ENCODE assay signal across 9 cellular contexts in the genomic region with DNA sequence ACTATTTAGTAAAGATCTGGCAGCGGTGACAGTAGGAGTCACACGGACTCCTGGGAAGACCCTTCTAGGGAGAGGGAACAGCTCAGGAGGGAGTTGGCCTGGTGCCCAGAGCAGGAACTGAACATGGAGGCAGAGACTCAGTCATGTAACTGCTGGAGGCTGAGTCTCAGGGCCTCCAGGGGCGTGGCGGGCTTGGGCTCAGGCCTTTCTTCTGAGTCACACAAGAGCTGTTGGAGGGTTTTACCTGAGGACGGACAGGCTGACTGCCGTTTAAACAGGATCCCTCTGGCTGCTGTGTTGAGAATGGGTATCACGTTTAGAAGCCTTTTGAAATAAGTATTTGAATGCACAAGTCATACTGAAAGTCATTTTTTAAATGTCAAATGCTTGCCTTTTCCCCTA. TPM values are rescaled to one million over a fixed set of nuclear protein-coding genes. Genes with fewer than 3 reads are reported as not detected.
A peak's percentile ranks its signal among the peaks of the same experiment; 100 is the strongest.
DNase-seq lines count a peak whose midpoint lies in the region; ATAC-seq, FAIRE-seq and TF ChIP-seq lines count a peak whose summit lies in the region.
"Had no signal": no experiment of that assay in that cellular context is flagged by ENCODE, and none has a peak within 500 bp of the region (broad histone marks: within the 10 kb centered on the region; RNA-seq: fewer than 3 reads in every experiment).

No MANE protein-coding gene starts in this region.

- ATAC-seq in PC-3: peak; percentile 51
- no peak for ATAC-seq in GM21447 (IDR thresholded peaks at IDR 0.05; ENCODE audit: unreplicated experiment)
- ATAC-seq: effector memory CD8-positive, alpha-beta T cell had no signal

- H3K4me1 ChIP-seq in A673 (ENCODE audit: insufficient read depth, low read length, poor library complexity, severe bottlenecking): no peaks in the 10 kb centered on the region
- H3K4me1 ChIP-seq in PC-3 (ENCODE audit: insufficient read depth, low read length): peaks cover 81% of the 10 kb centered on the region
- H3K4me1 ChIP-seq in hepatocyte (ENCODE audit: insufficient read depth): peaks cover 39% of the 10 kb centered on the region

- intact Hi-C loops in A673 (cut with micrococcal nuclease; ENCODE audit: unreplicated experiment) (no loop called here), PC-3 (cut with micrococcal nuclease) (loop anchor here (1.0 to 2.0 kb wide), 2 partner anchors 11 to 26 kb away; no protein-coding TSS in a partner anchor)

- CTCF ChIA-PET in A673 (lab: Charles Lee): no interaction called here
- CTCF ChIA-PET in PC-3 (lab: Charles Lee): interaction anchor here (0.7 kb wide), 1 partner anchor 340 kb away, joined by 4 read pairs; no protein-coding TSS in a partner anchor

- H3K4me2 ChIP-seq in PC-3 (ENCODE audit: low read length): peak overlapping the region; percentile 56
- H3K4me2 ChIP-seq in hepatocyte: peak overlapping the region; percentile 23

- H3K9ac ChIP-seq in PC-3 (ENCODE audit: low read length): peak overlapping the region; percentile 71

- 56% methylated on average over 7 of the region's 7 CpGs for WGBS in hepatocyte (ENCODE audit: low lambda C conversion rate, missing lambda C conversion rate)

- TF ChIP-seq CTCF in A673 (conservative IDR thresholded peaks at IDR 0.05; ENCODE audit: low read depth, low read length) (no peak), GM12865 (IDR thresholded peaks at IDR 0.05; ENCODE audit: insufficient read depth, low read depth, low read length, missing control alignments) (no peak), PC-3 (conservative IDR thresholded peaks at IDR 0.05; ENCODE audit: low read depth, low read length) (no peak), hepatocyte (IDR thresholded peaks at IDR 0.05; ENCODE audit: poor library complexity) (no peak), D721Med (IDR thresholded peaks at IDR 0.05; ENCODE audit: insufficient read depth, missing control alignments) (no peak)

- H3K9me3 ChIP-seq in A673 (ENCODE audit: low read depth, low read length, poor library complexity, severe bottlenecking) (no peaks in the 10 kb centered on the region), PC-3 (ENCODE audit: low read length) (no peaks in the 10 kb centered on the region), hepatocyte (ENCODE audit: low read depth) (no peaks in the 10 kb centered on the region)

- H3K36me3 ChIP-seq in A673 (ENCODE audit: insufficient read depth, low read length, poor library complexity, severe bottlenecking): no peaks in the 10 kb centered on the region
- no peaks in the 10 kb centered on the region for H3K36me3 ChIP-seq in PC-3 (ENCODE audit: low read depth, low read length)
- no peaks in the 10 kb centered on the region for H3K36me3 ChIP-seq in hepatocyte (replicated peaks; ENCODE audit: insufficient read depth, low read depth)

- BruUV-seq in A673 (replicated peaks; lab: Mats Ljungman, UMichigan): no TSS peak
- BruUV-seq in PC-3 (replicated peaks; lab: Mats Ljungman, UMichigan): no TSS peak

- no peaks in the 10 kb centered on the region for H3K9me2 ChIP-seq in PC-3 (replicated peaks; ENCODE audit: low read length)
- no peaks in the 10 kb centered on the region for H3K9me2 ChIP-seq in hepatocyte (replicated peaks; ENCODE audit: insufficient read depth)

- DNase-seq in A673 (ENCODE audit: low spot score) (peak; percentile 42), GM12865 (ENCODE audit: low read depth) (peak; percentile 24), PC-3 (peak; percentile 96), hepatocyte (ENCODE audit: low spot score) (peak; percentile 88), D721Med (ENCODE audit: insufficient read length, low spot score) (no peak), NCI-H2227 treated with DMSO at 0.1 percent for 48 hours (lab: John Stamatoyannopoulos, UW) (no peak)
- DNase-seq in stimulated activated naive CD4-positive, alpha-beta T cell (lab: John Stamatoyannopoulos, UW): no peak
- DNase-seq: effector memory CD8-positive, alpha-beta T cell had no signal

- peaks cover 19% of the 10 kb centered on the region for H3F3A ChIP-seq in PC-3 (ENCODE audit: low read length, unreplicated experiment)

- POLR2A ChIA-PET in A673 (lab: Charles Lee; ENCODE audit: low non-redundant PET) (no interaction called here), PC-3 (lab: Charles Lee; ENCODE audit: unreplicated experiment) (interaction anchor here (0.6 kb wide), 2 partner anchors 563 to 587 kb away, joined by 3 to 4 read pairs; no protein-coding TSS in a partner anchor)

- no peak overlapping the region; the same call in 1 of the 2 replicates for H2AFZ ChIP-seq in PC-3 (ENCODE audit: low read length)
- H2AFZ ChIP-seq in hepatocyte: no peak overlapping the region

- no peaks in the 10 kb centered on the region for H3K27me3 ChIP-seq in A673 (replicated peaks; ENCODE audit: insufficient read depth, low read depth, low read length, poor library complexity)
- no peaks in the 10 kb centered on the region for H3K27me3 ChIP-seq in PC-3 (ENCODE audit: low read length)
- H3K27me3 ChIP-seq in hepatocyte: no peaks in the 10 kb centered on the region

- H3K27ac ChIP-seq in A673 (ENCODE audit: low read depth, low read length, poor library complexity, severe bottlenecking) (no peak overlapping the region), PC-3 (ENCODE audit: low read length) (peak overlapping the region; percentile 95), hepatocyte (peak overlapping the region; percentile 94)

- H3K79me2 ChIP-seq in PC-3 (ENCODE audit: low read length) (no peaks in the 10 kb centered on the region), hepatocyte (no peaks in the 10 kb centered on the region)

- no peak for FAIRE-seq in D721Med (lab: Jason Lieb, UNC)

- H4K20me1 ChIP-seq in PC-3 (ENCODE audit: low read length) (no peaks in the 10 kb centered on the region), hepatocyte (ENCODE audit: insufficient read depth, poor library complexity, severe bottlenecking) (no peaks in the 10 kb centered on the region)

- H3K4me3 ChIP-seq in A673 (ENCODE audit: low read depth, low read length, poor library complexity, severe bottlenecking) (no peak overlapping the region), GM12865 (ENCODE audit: low read depth, low read length) (no peak overlapping the region), PC-3 (ENCODE audit: low read length) (no peak overlapping the region), hepatocyte (no peak overlapping the region)

RNA-seq across cellular contexts. Expression of gene ETS2, which starts 7.2 kb away (rescaled TPM):
- 35.1 and 45.6 TPM in 2 replicates for total RNA-seq in A673 (2021)
- total RNA-seq in PC-3 (2014; rRNA removed): 127 and 146 TPM in 2 replicates
- total RNA-seq in hepatocyte: 91.9 and 95.1 TPM in 2 replicates
- 104 and 106 TPM in 2 replicates for polyA plus RNA-seq in hepatocyte

Comparison
In these comparisons a context has a peak if more than half of its experiments do, and no peak if none do; other contexts are left out.
1. DNase-seq: peak in A673 (single experiment), GM12865 (single experiment), PC-3 (single experiment) and hepatocyte (single experiment); none in D721Med (single experiment), NCI-H2227 treated with DMSO at 0.1 percent for 48 hours (single experiment) and stimulated activated naive CD4-positive, alpha-beta T cell (0 of 6).